In the genomic region with DNA sequence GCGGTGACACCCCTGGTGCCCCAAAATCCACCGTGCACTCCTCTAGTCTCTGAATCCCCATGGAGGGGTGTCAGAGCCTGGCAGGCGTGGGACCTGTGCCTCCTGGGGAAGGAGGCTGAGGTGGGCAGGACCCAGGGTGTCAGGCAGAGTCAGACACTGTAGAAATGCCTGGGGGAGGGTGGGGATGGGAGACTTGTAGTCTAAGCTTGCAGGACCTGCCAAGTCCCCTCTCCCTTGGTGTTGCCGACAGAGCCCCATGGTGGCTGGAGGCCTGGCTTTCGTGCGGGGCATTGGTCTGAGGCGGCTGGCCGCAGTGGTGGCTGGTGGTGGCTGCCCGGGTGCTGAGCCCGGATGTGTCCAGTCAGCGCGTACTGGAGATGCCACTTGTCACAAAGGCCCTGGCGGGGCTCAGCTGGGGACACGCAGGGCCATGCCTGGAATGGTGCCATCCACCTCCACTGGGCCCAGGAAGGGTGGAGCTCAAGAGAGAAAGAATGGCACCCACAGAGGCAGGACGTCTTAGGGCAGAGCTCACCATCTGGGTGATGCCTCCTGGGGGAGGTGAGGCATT, we compare ENCODE assay signal across 21 cellular contexts.
"Had no signal": no experiment of that assay in that cellular context is flagged by ENCODE, and none has a peak within 500 bp of the region (broad histone marks: within the 10 kb centered on the region; RNA-seq: fewer than 3 reads in every experiment).

No MANE protein-coding gene starts in this region.

- H3K4me3 ChIP-seq: dorsolateral prefrontal cortex, esophagus squamous epithelium, left ventricle myocardium inferior, lower lobe of right lung, neural progenitor cell, psoas muscle, right lobe of liver, skin epidermis, tibial nerve had no signal

- H3K27me3 ChIP-seq: dorsolateral prefrontal cortex, neural progenitor cell, right lobe of liver, tibial nerve had no signal

- DNase-seq: caudate nucleus; cortex of kidney; effector memory CD4-positive, alpha-beta T cell; esophagus squamous epithelium; immature natural killer cell; left cardiac atrium; left ventricle myocardium inferior; lower lobe of right lung; midbrain; occipital lobe; psoas muscle; retina; stimulated activated CD4-positive, alpha-beta T cell treated with anti-CD3 and anti-CD28 coated beads, Interleukin-2, amount 100 ng/mL, for 48 hours; stimulated activated naive CD8-positive, alpha-beta T cell treated with anti-CD3 and anti-CD28 coated beads, Interleukin-15, Interleukin-2, amounts not matched to agents 100 U/mL and 50 U/mL, for 24 hours had no signal

- H3K36me3 ChIP-seq: esophagus squamous epithelium, left ventricle myocardium inferior, lower lobe of right lung, neural progenitor cell, right lobe of liver, tibial nerve had no signal

- H3K27ac ChIP-seq: dorsolateral prefrontal cortex, epithelial cell of prostate, esophagus squamous epithelium, left ventricle myocardium inferior, lower lobe of right lung, neural progenitor cell, parathyroid adenoma, psoas muscle, right lobe of liver, skin epidermis, tibial nerve had no signal

- H3K9me3 ChIP-seq: esophagus squamous epithelium, left ventricle myocardium inferior, lower lobe of right lung, psoas muscle, right lobe of liver, tibial nerve had no signal

- H3K4me1 ChIP-seq: esophagus squamous epithelium, left ventricle myocardium inferior, lower lobe of right lung, neural progenitor cell, parathyroid adenoma, psoas muscle, right lobe of liver, tibial nerve had no signal
